15 cellular contexts compared by ENCODE assay signal in genomic region chr6:145034664-145035063, GRCh38.
"Had no signal": no experiment of that assay in that cellular context is flagged by ENCODE, and none has a peak within 500 bp of the region (broad histone marks: within the 10 kb centered on the region; RNA-seq: fewer than 3 reads in every experiment).

No MANE protein-coding gene starts in this region.

- FAIRE-seq: small intestine had no signal

- H3K4me3 ChIP-seq: adrenal gland, esophagus muscularis mucosa, lung, right atrium auricular region, tibial nerve had no signal

- H3K9ac ChIP-seq: SK-N-SH had no signal

- DNase-seq: activated CD4-positive, alpha-beta T cell treated with anti-CD3 and anti-CD28 coated beads for 4 hours; activated CD8-positive, alpha-beta memory T cell treated with anti-CD3 and anti-CD28 coated beads, Interleukin-2, amount 50 U/mL, for 48 hours; activated CD8-positive, alpha-beta T cell treated with anti-CD3 and anti-CD28 coated beads, Interleukin-2, amount 10 ng/mL, durations not matched to agents 7 days and 5 days; activated naive CD4-positive, alpha-beta T cell treated with Interleukin-2 at 50 U/mL for 16 hours; adrenal gland; naive thymus-derived CD8-positive, alpha-beta T cell; SK-N-SH; small intestine; T-helper 1 cell had no signal

- H3K4me1 ChIP-seq: adrenal gland, tibial nerve had no signal

- H3K4me3 Mint-ChIP-seq: activated CD8-positive, alpha-beta T cell treated with anti-CD3 and anti-CD28 coated beads, Interleukin-2, amount 10 ng/mL, durations not matched to agents 7 days and 5 days; brain; naive thymus-derived CD8-positive, alpha-beta T cell had no signal

- H3K27ac Mint-ChIP-seq: activated CD8-positive, alpha-beta T cell treated with anti-CD3 and anti-CD28 coated beads, Interleukin-2, amount 10 ng/mL, durations not matched to agents 7 days and 5 days; brain had no signal

- H3K4me2 ChIP-seq: SK-N-SH had no signal

- H3K27me3 ChIP-seq: adrenal gland, esophagus muscularis mucosa, neutrophil, right atrium auricular region, tibial nerve had no signal

- H3K4me1 Mint-ChIP-seq: naive thymus-derived CD8-positive, alpha-beta T cell had no signal

- H3K36me3 Mint-ChIP-seq: brain; naive thymus-derived CD8-positive, alpha-beta T cell had no signal

- H3K9me3 ChIP-seq: adrenal gland, esophagus muscularis mucosa, neutrophil, right atrium auricular region, SK-N-SH, tibial nerve had no signal

- H3K36me3 ChIP-seq: adrenal gland, esophagus muscularis mucosa, neutrophil, right atrium auricular region, tibial nerve had no signal

- H3K27ac ChIP-seq: adrenal gland, esophagus muscularis mucosa, neutrophil, right atrium auricular region, tibial nerve had no signal
